In the genomic region with DNA sequence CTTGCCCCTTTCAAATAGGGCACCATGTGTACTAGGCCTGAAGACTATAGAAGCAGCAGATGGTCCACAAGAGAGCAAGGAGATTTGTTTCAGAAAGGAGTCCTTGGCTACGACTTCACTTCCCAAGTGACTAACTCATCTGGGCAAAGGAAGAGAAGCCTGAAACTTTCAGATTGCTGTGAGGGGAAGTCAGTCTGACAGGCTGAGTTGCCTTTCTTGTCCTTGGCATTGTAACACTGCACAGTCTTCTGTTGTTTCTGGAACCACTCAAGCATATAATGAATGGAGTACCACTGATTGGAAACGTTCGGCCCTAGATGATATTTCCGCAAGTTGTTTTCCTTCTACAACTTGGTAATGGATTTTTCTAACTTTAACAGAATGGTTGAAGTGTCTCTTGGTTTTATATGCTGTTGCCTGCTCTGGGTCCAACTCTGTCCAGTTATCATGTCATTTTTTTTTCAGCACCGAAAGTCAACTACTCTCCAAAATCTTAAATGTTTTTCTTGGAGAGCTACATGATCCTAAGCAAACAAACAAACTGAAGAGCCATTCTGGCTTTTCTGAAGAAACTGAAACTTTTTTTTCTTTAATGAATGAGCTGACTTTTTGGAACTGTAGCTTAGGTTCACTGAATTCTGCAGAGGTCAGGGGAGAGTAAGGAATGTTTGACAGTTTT, we compare ENCODE assay signal across 17 cellular contexts.
DNase-seq lines count a peak whose midpoint lies in the region; TF ChIP-seq lines count a peak whose summit lies in the region.
"Had no signal": no experiment of that assay in that cellular context is flagged by ENCODE, and none has a peak within 500 bp of the region (broad histone marks: within the 10 kb centered on the region; RNA-seq: fewer than 3 reads in every experiment).

No MANE protein-coding gene starts in this region.

- no peak for TF ChIP-seq CTCF in esophagus muscularis mucosa (IDR thresholded peaks at IDR 0.05)
- no peak for TF ChIP-seq CTCF in nephron (IDR thresholded peaks at IDR 0.05; ENCODE audit: unreplicated experiment in 3 of 3)
- no peak for TF ChIP-seq CTCF in type B pancreatic cell (conservative IDR thresholded peaks at IDR 0.05)

- H3K27ac ChIP-seq in esophagus muscularis mucosa (replicated peaks in 1 of 4) = peak overlapping the region; percentile 52 to 67 (median 58)
- H3K27ac ChIP-seq: neural progenitor cell, testis had no signal

- no peak overlapping the region for H3K4me3 Mint-ChIP-seq in nephron
- H3K4me3 Mint-ChIP-seq in activated T-helper 1 cell treated with anti-CD3 and anti-CD28 coated beads, Interleukin-12 subunit alpha, Interleukin-12 subunit beta, Interleukin-2, Interleukin-4 antibody, amounts not matched to agents 30 ng/mL and 10 ng/mL and 1 ng/mL, durations not matched to agents 14 hours and 24 hours and 36 hours = no peak overlapping the region
- no peak overlapping the region for H3K4me3 Mint-ChIP-seq in type B pancreatic cell
- H3K4me3 Mint-ChIP-seq: activated CD4-positive, alpha-beta memory T cell treated with anti-CD3 and anti-CD28 coated beads for 36 hours; activated T-helper 17 cell treated with anti-CD3 and anti-CD28 coated beads, Interleukin-2, amount 50 U/mL, for 72 hours; neural progenitor cell had no signal

- no peaks in the 10 kb centered on the region for H3K9me3 ChIP-seq in esophagus muscularis mucosa
- H3K9me3 ChIP-seq: Caco-2, testis had no signal

- H3K4me1 Mint-ChIP-seq in nephron (peaks cover 30% of the 10 kb centered on the region), type B pancreatic cell (ENCODE audit: unreplicated experiment) (peaks cover 6% of the 10 kb centered on the region)
- H3K4me1 Mint-ChIP-seq in activated T-helper 1 cell treated with anti-CD3 and anti-CD28 coated beads, Interleukin-12 subunit alpha, Interleukin-12 subunit beta, Interleukin-2, Interleukin-4 antibody, amounts not matched to agents 30 ng/mL and 10 ng/mL and 1 ng/mL, durations not matched to agents 14 hours and 24 hours and 36 hours (ENCODE audit: low read depth) = no peaks in the 10 kb centered on the region
- H3K4me1 Mint-ChIP-seq: activated T-helper 17 cell treated with anti-CD3 and anti-CD28 coated beads, Interleukin-2, amount 50 U/mL, for 72 hours had no signal

- H3K9me3 Mint-ChIP-seq in nephron = no peaks in the 10 kb centered on the region
- no peaks in the 10 kb centered on the region for H3K9me3 Mint-ChIP-seq in activated T-helper 1 cell treated with anti-CD3 and anti-CD28 coated beads, Interleukin-12 subunit alpha, Interleukin-12 subunit beta, Interleukin-2, Interleukin-4 antibody, amounts not matched to agents 30 ng/mL and 10 ng/mL and 1 ng/mL, durations not matched to agents 14 hours and 24 hours and 36 hours
- no peaks in the 10 kb centered on the region for H3K9me3 Mint-ChIP-seq in type B pancreatic cell
- H3K9me3 Mint-ChIP-seq: activated CD4-positive, alpha-beta memory T cell treated with anti-CD3 and anti-CD28 coated beads for 36 hours; activated T-helper 17 cell treated with anti-CD3 and anti-CD28 coated beads, Interleukin-2, amount 50 U/mL, for 72 hours; neural progenitor cell had no signal

- peak overlapping the region; percentile 2 to 48 (median 5) for H3K27ac Mint-ChIP-seq in nephron
- H3K27ac Mint-ChIP-seq in activated T-helper 1 cell treated with anti-CD3 and anti-CD28 coated beads, Interleukin-12 subunit alpha, Interleukin-12 subunit beta, Interleukin-2, Interleukin-4 antibody, amounts not matched to agents 30 ng/mL and 10 ng/mL and 1 ng/mL, durations not matched to agents 14 hours and 24 hours and 36 hours = no peak overlapping the region
- H3K27ac Mint-ChIP-seq in type B pancreatic cell = no peak overlapping the region
- H3K27ac Mint-ChIP-seq: activated CD4-positive, alpha-beta memory T cell treated with anti-CD3 and anti-CD28 coated beads for 36 hours; activated T-helper 17 cell treated with anti-CD3 and anti-CD28 coated beads, Interleukin-2, amount 50 U/mL, for 72 hours; neural progenitor cell had no signal

- no peak overlapping the region for H3K4me3 ChIP-seq in esophagus muscularis mucosa
- H3K4me3 ChIP-seq: neural progenitor cell, testis had no signal

- DNase-seq in AG20443 (ENCODE audit: low spot score) = peak; percentile 18
- peak; percentile 48 to 75 for DNase-seq in NCI-H446 (lab: John Stamatoyannopoulos, UW)
- no peak for DNase-seq in esophagus muscularis mucosa (ENCODE audit: extremely low spot score)
- no peak for DNase-seq in activated T-helper 1 cell treated with anti-CD3 and anti-CD28 coated beads, Interleukin-12 subunit alpha, Interleukin-12 subunit beta, Interleukin-2, Interleukin-4 antibody, amounts not matched to agents 30 ng/mL and 10 ng/mL and 1 ng/mL, durations not matched to agents 14 hours and 24 hours and 36 hours (ENCODE audit: low spot score)
- no peak for DNase-seq in HuH-7 (ENCODE audit: low spot score)
- no peak for DNase-seq in type B pancreatic cell (ENCODE audit: extremely low spot score, unreplicated experiment)
- DNase-seq in GM03348 (ENCODE audit: low spot score) = no peak
- DNase-seq: activated CD4-positive, alpha-beta memory T cell treated with anti-CD3 and anti-CD28 coated beads for 36 hours; anterior cingulate cortex; Caco-2; effector memory CD4-positive, alpha-beta T cell; head of caudate nucleus; NCI-H187 treated with DMSO at 0.1 percent for 48 hours; testis had no signal

- TF ChIP-seq EP300 in esophagus muscularis mucosa (IDR thresholded peaks at IDR 0.05) = no peak

- H3K36me3 ChIP-seq in esophagus muscularis mucosa = no peaks in the 10 kb centered on the region
- H3K36me3 ChIP-seq: neural progenitor cell had no signal

- H3K4me1 ChIP-seq in esophagus muscularis mucosa = peaks cover 0 to 46% (median 41%) of the 10 kb centered on the region in 4 donors
- H3K4me1 ChIP-seq: Caco-2, testis had no signal

- WGBS in esophagus muscularis mucosa = 36% methylated on average over 5 of the region's 5 CpGs

- no peaks in the 10 kb centered on the region for H3K27me3 ChIP-seq in esophagus muscularis mucosa
- H3K27me3 ChIP-seq: neural progenitor cell, testis had no signal

- H3K36me3 Mint-ChIP-seq in nephron (ENCODE audit: low read depth) (no peaks in the 10 kb centered on the region), type B pancreatic cell (no peaks in the 10 kb centered on the region)
- no peaks in the 10 kb centered on the region for H3K36me3 Mint-ChIP-seq in activated T-helper 1 cell treated with anti-CD3 and anti-CD28 coated beads, Interleukin-12 subunit alpha, Interleukin-12 subunit beta, Interleukin-2, Interleukin-4 antibody, amounts not matched to agents 30 ng/mL and 10 ng/mL and 1 ng/mL, durations not matched to agents 14 hours and 24 hours and 36 hours (ENCODE audit: low read depth)
- H3K36me3 Mint-ChIP-seq: activated CD4-positive, alpha-beta memory T cell treated with anti-CD3 and anti-CD28 coated beads for 36 hours; neural progenitor cell had no signal

- TF ChIP-seq POLR2A in esophagus muscularis mucosa (IDR thresholded peaks at IDR 0.05; ENCODE audit: low read depth) = no peak

- no peaks in the 10 kb centered on the region for H3K27me3 Mint-ChIP-seq in nephron (ENCODE audit: low read depth)
- no peaks in the 10 kb centered on the region for H3K27me3 Mint-ChIP-seq in activated T-helper 1 cell treated with anti-CD3 and anti-CD28 coated beads, Interleukin-12 subunit alpha, Interleukin-12 subunit beta, Interleukin-2, Interleukin-4 antibody, amounts not matched to agents 30 ng/mL and 10 ng/mL and 1 ng/mL, durations not matched to agents 14 hours and 24 hours and 36 hours (ENCODE audit: insufficient read depth)
- no peaks in the 10 kb centered on the region for H3K27me3 Mint-ChIP-seq in type B pancreatic cell
- H3K27me3 Mint-ChIP-seq: activated CD4-positive, alpha-beta memory T cell treated with anti-CD3 and anti-CD28 coated beads for 36 hours; activated T-helper 17 cell treated with anti-CD3 and anti-CD28 coated beads, Interleukin-2, amount 50 U/mL, for 72 hours had no signal

- intact Hi-C loops in esophagus muscularis mucosa (cut with DNase I) = no loop called here
- intact Hi-C loops in activated T-helper 1 cell treated with anti-CD3 and anti-CD28 coated beads, Interleukin-12 subunit alpha, Interleukin-12 subunit beta, Interleukin-2, Interleukin-4 antibody, amounts not matched to agents 30 ng/mL and 10 ng/mL and 1 ng/mL, durations not matched to agents 14 hours and 24 hours and 36 hours (cut with micrococcal nuclease) = no loop called here

Comparison
In these comparisons a context has a peak if more than half of its experiments do, and no peak if none do; other contexts are left out.
1. DNase-seq: peak in AG20443 (single experiment) and NCI-H446 (2 of 2); none in esophagus muscularis mucosa (single experiment), activated T-helper 1 cell treated with anti-CD3 and anti-CD28 coated beads, Interleukin-12 subunit alpha, Interleukin-12 subunit beta, Interleukin-2, Interleukin-4 antibody, amounts not matched to agents 30 ng/mL and 10 ng/mL and 1 ng/mL, durations not matched to agents 14 hours and 24 hours and 36 hours (single experiment), HuH-7 (single experiment), type B pancreatic cell (single experiment) and GM03348 (single experiment).
2. H3K27ac Mint-ChIP-seq: peak in nephron (3 of 3); none in activated T-helper 1 cell treated with anti-CD3 and anti-CD28 coated beads, Interleukin-12 subunit alpha, Interleukin-12 subunit beta, Interleukin-2, Interleukin-4 antibody, amounts not matched to agents 30 ng/mL and 10 ng/mL and 1 ng/mL, durations not matched to agents 14 hours and 24 hours and 36 hours (single experiment) and type B pancreatic cell (single experiment).